Comparison of ENCODE assay signal across 8 cellular contexts in genomic region chr3:185498503-185499396, GRCh38. TPM values are rescaled to one million over a fixed set of nuclear protein-coding genes. Genes with fewer than 3 reads are reported as not detected.
A peak's percentile ranks its signal among the peaks of the same experiment; 100 is the strongest.
DNase-seq lines count a peak whose midpoint lies in the region; ATAC-seq and TF ChIP-seq lines count a peak whose summit lies in the region.

TSS of gene TMEM41A (minus strand) at chr3:185499035. CDS start at chr3:185498961, 74 bp downstream.

- DNase-seq in NCI-H1092 (lab: John Stamatoyannopoulos, UW) = peak; percentile 82
- DNase-seq in SKM-1 (lab: John Stamatoyannopoulos, UW; ENCODE audit: unreplicated experiment) = peak; percentile 83
- peak; percentile 87 to 93 for DNase-seq in activated naive CD4-positive, alpha-beta T cell treated with anti-CD3 and anti-CD28 coated beads, Interleukin-2, amount 50 U/mL, for 72 hours (ENCODE audit: low spot score in 2 of 2)
- peak; percentile 90 for DNase-seq in glomerular visceral epithelial cell (ENCODE audit: extremely low spot score)
- DNase-seq in omental fat pad (ENCODE audit: low spot score) = peak; percentile 80

- ATAC-seq in HG02610 (IDR thresholded peaks at IDR 0.05; ENCODE audit: unreplicated experiment) (peak; percentile 97), omental fat pad (ENCODE audit: low FRiP score) (peak; percentile 98)
- ATAC-seq in activated naive CD4-positive, alpha-beta T cell treated with anti-CD3 and anti-CD28 coated beads, Interleukin-2, amount 50 U/mL, for 72 hours = peak; percentile 94 to 99

- H3K36me3 Mint-ChIP-seq in activated naive CD4-positive, alpha-beta T cell treated with anti-CD3 and anti-CD28 coated beads, Interleukin-2, amount 50 U/mL, for 72 hours = peaks cover 8 to 13% of the 10 kb centered on the region in 2 donors

- no peaks in the 10 kb centered on the region for H3K9me3 Mint-ChIP-seq in activated naive CD4-positive, alpha-beta T cell treated with anti-CD3 and anti-CD28 coated beads, Interleukin-2, amount 50 U/mL, for 72 hours

- peak within 1 kb of the TSS; percentile 89 to 96 for H3K27ac Mint-ChIP-seq in activated naive CD4-positive, alpha-beta T cell treated with anti-CD3 and anti-CD28 coated beads, Interleukin-2, amount 50 U/mL, for 72 hours

- peak; percentile 83 for TF ChIP-seq POLR2A in GM10847 (IDR thresholded peaks at IDR 0.05; ENCODE audit: extremely low read depth, insufficient read length)

- H3K27ac ChIP-seq in temporal lobe (ENCODE audit: low read depth, low read length) = peak within 1 kb of the TSS; percentile 46

- no peak for TF ChIP-seq CTCF in omental fat pad (IDR thresholded peaks at IDR 0.05)

RNA-seq across cellular contexts. Expression of gene TMEM41A, which starts in this region (rescaled TPM):
- total RNA-seq in activated naive CD4-positive, alpha-beta T cell treated with anti-CD3 and anti-CD28 coated beads, Interleukin-2, amount 50 U/mL, for 72 hours = 10 to 100 TPM in 1 of 2 donors, 1 to 10 TPM in 1; 9.4 to 26.6 TPM
- total RNA-seq in omental fat pad (10 to 100 TPM; 12.5 to 24.6 (median 13.4) TPM), temporal lobe (9.3 TPM)

Comparison
In these comparisons a context has a peak if more than half of its experiments do, and no peak if none do; other contexts are left out.
1. Peak in every context shown above with its lines: DNase-seq, ATAC-seq and H3K27ac ChIP-seq.